ENCODE assay signal across 29 cellular contexts in genomic region chr16:49268667-49269066, GRCh38. TPM values are rescaled to one million over a fixed set of nuclear protein-coding genes. Genes with fewer than 3 reads are reported as not detected.
A peak's percentile ranks its signal among the peaks of the same experiment; 100 is the strongest.
DNase-seq lines count a peak whose midpoint lies in the region; ATAC-seq, FAIRE-seq and TF ChIP-seq lines count a peak whose summit lies in the region.
"Had no signal": no experiment of that assay in that cellular context is flagged by ENCODE, and none has a peak within 500 bp of the region (broad histone marks: within the 10 kb centered on the region; RNA-seq: fewer than 3 reads in every experiment).

No MANE protein-coding gene starts in this region.

- H3K27me3 ChIP-seq in K562 (ENCODE audit: control insufficient read depth in 2 of 2, insufficient read depth in 2 of 2, low read length in 2 of 2) (peaks cover 0 to 1% of the 10 kb centered on the region in 2 experiments; a peak in 1 of 5 replicates), esophagus muscularis mucosa (peaks cover 0 to 48% (median 6%) of the 10 kb centered on the region in 4 donors), stomach (peaks cover 0 to 34% (median 6%) of the 10 kb centered on the region in 3 donors)
- H3K27me3 ChIP-seq: BE2C, BLaER1 had no signal

- no peak for TF ChIP-seq RAD21 in K562 (CRISPR knock-in tag; conservative IDR thresholded peaks at IDR 0.05 in 1 of 2, IDR thresholded peaks at IDR 0.05 in 1 of 2)

- ATAC-seq in K562 (no peak), HG02588 (IDR thresholded peaks at IDR 0.05; ENCODE audit: unreplicated experiment) (no peak)

- H3K79me2 ChIP-seq in K562 (ENCODE audit: control insufficient read depth, insufficient read depth, low read length): no peaks in the 10 kb centered on the region

- H3K4me1 ChIP-seq in K562 (replicated peaks in 1 of 2; ENCODE audit: control insufficient read depth in 2 of 2, insufficient read depth in 2 of 2, low read length in 2 of 2) (no peaks in the 10 kb centered on the region), esophagus muscularis mucosa (no peaks in the 10 kb centered on the region), stomach (no peaks in the 10 kb centered on the region)
- H3K4me1 ChIP-seq: BE2C, BLaER1 had no signal

- POLR2A ChIA-PET in K562 (lab: Yijun Ruan, JAX): no interaction called here

- TF ChIP-seq POLR2A in K562 (conservative IDR thresholded peaks at IDR 0.05): no peak
- no peak for TF ChIP-seq POLR2A in esophagus muscularis mucosa (IDR thresholded peaks at IDR 0.05; ENCODE audit: low read depth)
- TF ChIP-seq POLR2A in stomach (IDR thresholded peaks at IDR 0.05): no peak

- peak; percentile 7 for DNase-seq in NCI-H2171 treated with DMSO at 0.1 percent for 48 hours (lab: John Stamatoyannopoulos, UW)
- DNase-seq in NCI-H2171 (lab: John Stamatoyannopoulos, UW): no peak
- no peak for DNase-seq in K562 (ENCODE audit: extremely low read depth in 1 of 4, low spot score in 3 of 4)
- DNase-seq in esophagus muscularis mucosa (ENCODE audit: extremely low spot score): peak; percentile 90
- DNase-seq in amygdala (lab: John Stamatoyannopoulos, UW): no peak
- DNase-seq in stomach: no peak
- DNase-seq: 8988T; ACHN; BE2C; C1 segment of cervical spinal cord; CD4-positive, alpha-beta memory T cell; CD4-positive, CD25-positive, alpha-beta regulatory T cell; CD8-positive, alpha-beta memory T cell; COR-L47; DMS153; DMS53; DMS79; DND-41; EL; GF-D8 had no signal

- no peak overlapping the region for H3K27ac ChIP-seq in K562 (ENCODE audit: extremely low read depth, low read depth, low read length)
- H3K27ac ChIP-seq in esophagus muscularis mucosa (replicated peaks in 1 of 4): no peak overlapping the region
- no peak overlapping the region for H3K27ac ChIP-seq in stomach
- H3K27ac ChIP-seq: BLaER1 had no signal

- CTCF ChIA-PET in K562 (lab: Yijun Ruan, JAX; ENCODE audit: low intra/inter-chr PET ratio): no interaction called here

- H3K9me3 ChIP-seq in K562 (replicated peaks; ENCODE audit: control insufficient read depth, insufficient read depth, low read depth, low read length) (no peaks in the 10 kb centered on the region), esophagus muscularis mucosa (peaks cover 0 to 5% (median 2%) of the 10 kb centered on the region in 4 donors), stomach (peaks cover 0 to 4% (median under 1%) of the 10 kb centered on the region in 4 donors)
- H3K9me3 ChIP-seq: BE2C, BLaER1 had no signal

- no TSS peak for BruUV-seq in K562 (replicated peaks; lab: Mats Ljungman, UMichigan)

- no peak overlapping the region for H3K9ac ChIP-seq in K562 (ENCODE audit: insufficient read depth in 1 of 2, low read depth in 2 of 2, low read length in 2 of 2)
- H3K9ac ChIP-seq: BLaER1 had no signal

- H3K36me3 ChIP-seq in K562 (ENCODE audit: control insufficient read depth, insufficient read depth, low read length): no peaks in the 10 kb centered on the region
- H3K36me3 ChIP-seq in esophagus muscularis mucosa: no peaks in the 10 kb centered on the region
- no peaks in the 10 kb centered on the region for H3K36me3 ChIP-seq in stomach
- H3K36me3 ChIP-seq: BE2C, BLaER1 had no signal

- in situ Hi-C loops in K562 (cut with MboI): no loop called here

- TF ChIP-seq CTCF in K562 (IDR thresholded peaks at IDR 0.05 in 2 of 3, conservative IDR thresholded peaks at IDR 0.05 in 1 of 3; ENCODE audit: insufficient read depth in 2 of 3, low read depth in 1 of 3, low read length in 3 of 3) (no peak), esophagus muscularis mucosa (IDR thresholded peaks at IDR 0.05) (no peak), stomach (IDR thresholded peaks at IDR 0.05) (no peak)

- H3K4me3 ChIP-seq in K562 (no peak overlapping the region), esophagus muscularis mucosa (no peak overlapping the region), stomach (no peak overlapping the region)
- H3K4me3 ChIP-seq: BLaER1 had no signal

- no peak for TF ChIP-seq EP300 in K562 (IDR thresholded peaks at IDR 0.05; ENCODE audit: low read length)
- TF ChIP-seq EP300 in esophagus muscularis mucosa (IDR thresholded peaks at IDR 0.05): no peak
- no peak for TF ChIP-seq EP300 in stomach (IDR thresholded peaks at IDR 0.05)

- WGBS in K562 (ENCODE audit: insufficient coverage, low coverage, missing lambda C conversion rate): 0% methylated on average over 1 of the region's 1 CpG
- 61% methylated on average over 1 of the region's 1 CpG for WGBS in esophagus muscularis mucosa
- 39 to 67% (median 56%) methylated on average over 1 of the region's 1 CpG for WGBS in stomach, 5 donors

- H3K9me1 ChIP-seq in K562 (ENCODE audit: control insufficient read depth, insufficient read depth, low read length): no peaks in the 10 kb centered on the region

- no peak overlapping the region for H3K4me2 ChIP-seq in K562 (ENCODE audit: insufficient read depth, low read length)
- H3K4me2 ChIP-seq: BLaER1 had no signal

- FAIRE-seq in K562 (lab: Jason Lieb, UNC): no peak
- FAIRE-seq: A204.1, G401.6, GM12891, GM19239 had no signal

- H4K20me1 ChIP-seq in K562 (replicated peaks; ENCODE audit: control insufficient read depth, insufficient read depth, low read length): no peaks in the 10 kb centered on the region
- H4K20me1 ChIP-seq: BLaER1 had no signal

- H2AFZ ChIP-seq in K562 (ENCODE audit: low read depth, low read length): no peak overlapping the region

- intact Hi-C loops in K562 (cut with micrococcal nuclease) (no loop called here), esophagus muscularis mucosa (cut with DNase I) (no loop called here), stomach (cut with DNase I; ENCODE audit: low total_unique reads) (no loop called here)

TF ChIP-seq in K562, 482 proteins besides CTCF, POLR2A, EP300 and RAD21:
- TF ChIP-seq RBM25 (IDR thresholded peaks at IDR 0.05; ENCODE audit: low read depth, low read length, severe bottlenecking) (peak; percentile 37), FOXO4 (CRISPR knock-in tag; IDR thresholded peaks at IDR 0.05) (no peak), TFAP4 (CRISPR knock-in tag; IDR thresholded peaks at IDR 0.05; ENCODE audit: borderline replicate concordance) (no peak)

RNA-seq across cellular contexts. Expression of gene CBLN1, which starts 13.0 kb away (rescaled TPM):
- not detected in 2 replicates for total RNA-seq in K562 (2011; cell fraction: chromatin; rRNA removed; ENCODE audit: low replicate concordance)
- not detected in 2 replicates for total RNA-seq in K562 (2011; cell fraction: nucleolus; rRNA removed)
- not detected in 2 replicates for total RNA-seq in K562 (2011; cell fraction: nucleoplasm; rRNA removed)
- total RNA-seq in K562 (2014; rRNA removed) (not detected in 2 replicates), K562 (2014; rRNA removed; fragmentation: Illumina TruSeq; extraction: Trizol) (not detected in 2 replicates), K562 (2015; rRNA removed; fragmentation: Illumina TruSeq; extraction: Trizol) (not detected in 2 replicates), K562 (2021) (not detected in 2 replicates), esophagus muscularis mucosa (1 to 10 TPM in 1 of 4 donors, under 1 TPM in 2, not detected in 1; 0.32 to 1.4 (median 0.83) TPM), stomach (1 to 10 TPM in 1 of 5 donors, under 1 TPM in 1, not detected in 3; 0.72 to 2.2 TPM)
- polyA plus RNA-seq in K562 (2011; rRNA removed) (not detected in 2 replicates), K562 (2014; fragmentation: Illumina TruSeq; extraction: Trizol) (not detected in 2 replicates), K562 (2014; fragmentation: Nextera tagmentation; extraction: Ambion mirVana) (not detected), K562 (2014; rRNA removed) (not detected in 2 replicates), stomach (under 1 TPM in 1 of 3 donors, not detected in 2; 0.19 TPM)
- polyA plus RNA-seq in K562 (2011; cell fraction: cytosol; rRNA removed): not detected in 2 replicates
- not detected in 2 replicates for polyA plus RNA-seq in K562 (2011; cell fraction: nucleus; rRNA removed)
- 0.05 and 0.12 TPM in 2 replicates for polyA plus RNA-seq in K562 (2012)
- polyA minus RNA-seq in K562 (2011; rRNA and poly(A)+ RNA removed): not detected in 2 replicates
- not detected in 2 replicates for polyA minus RNA-seq in K562 (2011; cell fraction: cytosol; rRNA and poly(A)+ RNA removed)
- not detected in 2 replicates for polyA minus RNA-seq in K562 (2011; cell fraction: nucleus; rRNA and poly(A)+ RNA removed)
- total RNA-seq: A673; CD4-positive, alpha-beta memory T cell; CD4-positive, CD25-positive, alpha-beta regulatory T cell; CD8-positive, alpha-beta memory T cell had no signal
- polyA plus RNA-seq: AG04450; CD14-positive monocyte; CD4-positive, alpha-beta memory T cell; CD4-positive, CD25-positive, alpha-beta regulatory T cell; CD8-positive, alpha-beta memory T cell had no signal

Comparison
In these comparisons a context has a peak if more than half of its experiments do, and no peak if none do; other contexts are left out.
1. DNase-seq: peak in NCI-H2171 treated with DMSO at 0.1 percent for 48 hours (single experiment) and esophagus muscularis mucosa (single experiment); none in NCI-H2171 (single experiment), K562 (0 of 4), amygdala (0 of 56) and stomach (single experiment).